ENCODE assay signal across 8 cellular contexts in the genomic region with DNA sequence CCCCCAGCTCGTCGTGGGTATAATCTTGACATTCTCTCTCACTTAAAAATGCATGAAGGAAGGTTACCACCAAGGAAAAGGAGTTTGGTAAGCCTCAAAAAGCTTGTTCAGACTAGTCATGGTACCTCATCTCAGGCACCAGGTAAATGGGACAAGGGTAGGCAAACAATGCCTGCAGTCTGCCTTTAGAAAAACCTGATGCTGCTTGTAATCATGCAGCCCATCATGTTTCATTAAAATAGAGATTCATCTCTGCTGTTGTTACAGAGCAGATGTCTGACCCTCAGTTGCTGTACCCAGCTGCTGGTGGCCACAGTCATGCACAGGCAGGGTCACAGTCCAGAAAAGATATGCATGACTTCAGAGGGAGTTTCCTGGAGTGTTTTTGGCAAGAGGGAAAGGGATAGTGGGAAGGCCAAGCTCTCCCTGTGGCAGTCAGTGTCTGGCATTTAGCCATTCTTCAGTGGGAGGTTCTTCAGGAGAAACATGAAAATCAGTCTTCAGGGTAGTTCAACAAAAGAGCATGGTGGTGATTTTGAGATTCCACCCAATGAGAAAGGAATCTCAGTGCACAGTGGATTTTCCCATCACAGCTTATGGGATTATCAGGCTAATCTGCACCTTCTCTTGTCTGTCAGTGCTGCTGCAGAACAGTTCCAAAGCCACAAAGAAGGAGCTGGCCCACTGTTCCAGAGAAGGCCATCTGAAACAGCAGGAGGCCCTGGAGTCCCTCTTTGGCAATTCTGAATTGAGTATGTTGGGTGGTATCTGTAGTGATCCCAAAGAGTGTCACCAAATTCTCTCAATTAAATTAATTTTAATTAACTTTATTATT.
DNase-seq lines count a peak whose midpoint lies in the region; TF ChIP-seq lines count a peak whose summit lies in the region.

No MANE protein-coding gene starts in this region.

- TF ChIP-seq CTCF in esophagus squamous epithelium (IDR thresholded peaks at IDR 0.05): no peak

- H3K4me3 ChIP-seq in esophagus squamous epithelium (no peak overlapping the region), neuronal stem cell (ENCODE audit: low read length in 2 of 2) (no peak overlapping the region)

- H2AK5ac ChIP-seq in neuronal stem cell (ENCODE audit: low read depth, low read length): no peak overlapping the region

- H3K79me1 ChIP-seq in neuronal stem cell (ENCODE audit: low read depth, low read length): peaks cover 2% of the 10 kb centered on the region

- H2BK120ac ChIP-seq in neuronal stem cell (ENCODE audit: low read depth, low read length): no peak overlapping the region

- H3K27me3 ChIP-seq in esophagus squamous epithelium (no peaks in the 10 kb centered on the region), neuronal stem cell (ENCODE audit: control insufficient read depth in 3 of 3, insufficient read depth in 3 of 3, low read depth in 1 of 3, low read length in 3 of 3) (peaks cover 0 to 11% (median 0%) of the 10 kb centered on the region in 3 experiments)

- no peak for TF ChIP-seq POLR2A in esophagus squamous epithelium (IDR thresholded peaks at IDR 0.05)

- H2BK5ac ChIP-seq in neuronal stem cell (ENCODE audit: low read length): no peak overlapping the region

- H3K27ac ChIP-seq in esophagus squamous epithelium (peak overlapping the region; percentile 35 to 61 (median 47)), neuronal stem cell (replicated peaks; ENCODE audit: low read length) (no peak overlapping the region)

- no peak overlapping the region for H2BK12ac ChIP-seq in neuronal stem cell (ENCODE audit: low read length)

- no peaks in the 10 kb centered on the region for H3K9me3 ChIP-seq in esophagus squamous epithelium
- H3K9me3 ChIP-seq in neuronal stem cell (replicated peaks in 1 of 2; ENCODE audit: control insufficient read depth in 2 of 2, insufficient read depth in 1 of 2, low read depth in 1 of 2, low read length in 2 of 2): no peaks in the 10 kb centered on the region

- DNase-seq in DMS 273 (lab: John Stamatoyannopoulos, UW; ENCODE audit: unreplicated experiment) (peak; percentile 75), RPMI7951 (ENCODE audit: low read depth) (peak; percentile 97), esophagus squamous epithelium (lab: John Stamatoyannopoulos, UW) (no peak), neuronal stem cell (ENCODE audit: low spot score) (no peak), anterior cingulate cortex (lab: John Stamatoyannopoulos, UW) (no peak), NCI-H748 (lab: John Stamatoyannopoulos, UW; ENCODE audit: unreplicated experiment) (no peak)
- no peak for DNase-seq in stimulated activated CD4-positive, alpha-beta T cell treated with anti-CD3 and anti-CD28 coated beads, Interleukin-12 subunit alpha, Interleukin-12 subunit beta, amount 100 ng/mL, for 4 hours
- no peak for DNase-seq in activated naive CD4-positive, alpha-beta T cell treated with Interleukin-2 at 50 U/mL for 16 hours

- H3K9ac ChIP-seq in neuronal stem cell (ENCODE audit: low read depth, low read length, poor library complexity): no peak overlapping the region

- H3K36me3 ChIP-seq in esophagus squamous epithelium: no peaks in the 10 kb centered on the region
- no peaks in the 10 kb centered on the region for H3K36me3 ChIP-seq in neuronal stem cell (replicated peaks in 1 of 2; ENCODE audit: control insufficient read depth in 2 of 2, insufficient read depth in 2 of 2, low read length in 2 of 2)

- peak overlapping the region; percentile 40 for H2AFZ ChIP-seq in neuronal stem cell (ENCODE audit: low read length)

- H3K4me2 ChIP-seq in neuronal stem cell (ENCODE audit: insufficient read depth, low read length, poor library complexity, severe bottlenecking): no peak overlapping the region

- no peak overlapping the region for H3K23ac ChIP-seq in neuronal stem cell (ENCODE audit: low read depth, low read length, poor library complexity)

- intact Hi-C loops in esophagus squamous epithelium (cut with DNase I): no loop called here

- no peak overlapping the region for H2BK15ac ChIP-seq in neuronal stem cell (ENCODE audit: low read length)

- H3K4ac ChIP-seq in neuronal stem cell (ENCODE audit: low read length): no peak overlapping the region

- H4K8ac ChIP-seq in neuronal stem cell (ENCODE audit: low read depth, low read length): no peak overlapping the region

- 26 to 33% methylated on average over 2 of the region's 2 CpGs for WGBS in esophagus squamous epithelium, 2 donors
- WGBS in neuronal stem cell (ENCODE audit: extremely low coverage in 2 of 2, insufficient read length in 2 of 2, insufficient replicate concordance in 1 of 2), 2 donors: no CpG with 5 or more reads among the region's 2 CpGs

- H3K14ac ChIP-seq in neuronal stem cell (ENCODE audit: low read length): no peak overlapping the region

- no peak overlapping the region for H3K18ac ChIP-seq in neuronal stem cell (ENCODE audit: low read length)

- no peak overlapping the region for H4K91ac ChIP-seq in neuronal stem cell (ENCODE audit: low read depth, low read length, poor library complexity)

- H3K4me1 ChIP-seq in esophagus squamous epithelium (peaks cover 18 to 30% (median 19%) of the 10 kb centered on the region in 3 donors), neuronal stem cell (ENCODE audit: control insufficient read depth in 2 of 2, insufficient read depth in 1 of 2, low read depth in 1 of 2, low read length in 2 of 2) (no peaks in the 10 kb centered on the region)

Comparison
In these comparisons a context has a peak if more than half of its experiments do, and no peak if none do; other contexts are left out.
1. DNase-seq: peak in DMS 273 (single experiment) and RPMI7951 (single experiment); none in esophagus squamous epithelium (single experiment), neuronal stem cell (single experiment), anterior cingulate cortex (0 of 58), stimulated activated CD4-positive, alpha-beta T cell treated with anti-CD3 and anti-CD28 coated beads, Interleukin-12 subunit alpha, Interleukin-12 subunit beta, amount 100 ng/mL, for 4 hours (single experiment), NCI-H748 (single experiment) and activated naive CD4-positive, alpha-beta T cell treated with Interleukin-2 at 50 U/mL for 16 hours (single experiment).